1 cellular context compared by ENCODE assay signal in genomic region chr7:155648752-155649339, GRCh38.
TF ChIP-seq lines count a peak whose summit lies in the region.

No MANE protein-coding gene starts in this region.

TF ChIP-seq in K562, 482 proteins besides CTCF, POLR2A, EP300 and RAD21 (continued from another document and continues in another):
- TF ChIP-seq ZHX1 (conservative IDR thresholded peaks at IDR 0.05; ENCODE audit: low read length): no peak
- no peak for TF ChIP-seq ZNF696 (CRISPR knock-in tag; conservative IDR thresholded peaks at IDR 0.05)
- TF ChIP-seq TEAD1 (CRISPR knock-in tag; IDR thresholded peaks at IDR 0.05): no peak
- no peak for TF ChIP-seq NFYB (IDR thresholded peaks at IDR 0.05; ENCODE audit: extremely low read depth, insufficient read length)
- TF ChIP-seq SLC30A9 (CRISPR knock-in tag; IDR thresholded peaks at IDR 0.05): no peak
- TF ChIP-seq HDAC1 (IDR thresholded peaks at IDR 0.05): peak in 1 of 2 experiments; percentile 88; a peak in 2 of 4 replicates
- TF ChIP-seq HEY1 (CRISPR knock-in tag; IDR thresholded peaks at IDR 0.05; ENCODE audit: borderline replicate concordance): no peak
- no peak for TF ChIP-seq PHB2 (IDR thresholded peaks at IDR 0.05; ENCODE audit: low read depth)
- no peak for TF ChIP-seq NUFIP1 (IDR thresholded peaks at IDR 0.05; ENCODE audit: partially characterized antibody)
- TF ChIP-seq TRIM24 (IDR thresholded peaks at IDR 0.05): peak; percentile 86 to 93
- TF ChIP-seq RB1 (IDR thresholded peaks at IDR 0.05; ENCODE audit: low read depth): no peak
- no peak for TF ChIP-seq MEF2D (tag; conservative IDR thresholded peaks at IDR 0.05; ENCODE audit: low read depth)
- TF ChIP-seq EZH2 (IDR thresholded peaks at IDR 0.05; ENCODE audit: borderline replicate concordance, low read depth, low read length): no peak
- no peak for TF ChIP-seq ZNF785 (CRISPR knock-in tag; IDR thresholded peaks at IDR 0.05)
- no peak for TF ChIP-seq CREB3L1 (IDR thresholded peaks at IDR 0.05; ENCODE audit: borderline replicate concordance, low read depth)
- TF ChIP-seq GTF2E2 (tag; IDR thresholded peaks at IDR 0.05): 0 out of 2 replicates have a peak, but pooled peaks have one; percentile 46
- TF ChIP-seq SMAD3 (CRISPR knock-in tag; conservative IDR thresholded peaks at IDR 0.05): no peak
- no peak for TF ChIP-seq SREBF1 (IDR thresholded peaks at IDR 0.05; ENCODE audit: borderline replicate concordance, low read depth, low read length)
- TF ChIP-seq ELF2 (CRISPR knock-in tag; IDR thresholded peaks at IDR 0.05): no peak
- no peak for TF ChIP-seq ADNP (tag; IDR thresholded peaks at IDR 0.05)
- no peak for TF ChIP-seq DDX20 (tag; IDR thresholded peaks at IDR 0.05; ENCODE audit: low read depth)
- no peak for TF ChIP-seq CREBBP (IDR thresholded peaks at IDR 0.05; ENCODE audit: low read depth, low read length)
- no peak for TF ChIP-seq KLF13 (tag; IDR thresholded peaks at IDR 0.05; ENCODE audit: borderline replicate concordance, low read depth)
- TF ChIP-seq IRF1 (CRISPR knock-in tag; IDR thresholded peaks at IDR 0.05; ENCODE audit: borderline replicate concordance): no peak
- TF ChIP-seq ELF4 (CRISPR knock-in tag; IDR thresholded peaks at IDR 0.05): no peak
- TF ChIP-seq ZBTB2 (IDR thresholded peaks at IDR 0.05): no peak
- TF ChIP-seq SAFB (IDR thresholded peaks at IDR 0.05; ENCODE audit: borderline replicate concordance, low read depth, low read length): no peak
- TF ChIP-seq MECOM (CRISPR knock-in tag; IDR thresholded peaks at IDR 0.05): no peak
- no peak for TF ChIP-seq TFE3 (CRISPR knock-in tag; IDR thresholded peaks at IDR 0.05)
- TF ChIP-seq ZNF76 (CRISPR knock-in tag; IDR thresholded peaks at IDR 0.05; ENCODE audit: borderline replicate concordance): no peak
- no peak for TF ChIP-seq REST (CRISPR knock-in tag; IDR thresholded peaks at IDR 0.05; ENCODE audit: low read depth)
- TF ChIP-seq CBX5 (IDR thresholded peaks at IDR 0.05; ENCODE audit: borderline replicate concordance, low read depth): peak; percentile 95
- TF ChIP-seq ZNF589 (CRISPR knock-in tag; IDR thresholded peaks at IDR 0.05; ENCODE audit: low read depth): no peak
- peak; percentile 97 for TF ChIP-seq ZNF280A (IDR thresholded peaks at IDR 0.05; ENCODE audit: low read depth, partially characterized antibody)
- TF ChIP-seq KLF16 (IDR thresholded peaks at IDR 0.05): no peak
- no peak for TF ChIP-seq HMG20A (CRISPR knock-in tag; conservative IDR thresholded peaks at IDR 0.05)
- peak in 1 of 2 experiments; percentile 99; a peak in 2 of 3 replicates for TF ChIP-seq CBX3 (IDR thresholded peaks at IDR 0.05; ENCODE audit: borderline replicate concordance in 1 of 2, low read length in 2 of 2)
- TF ChIP-seq GATA2 (CRISPR knock-in tag; IDR thresholded peaks at IDR 0.05): no peak
- peak; percentile 8; the same call in 1 of the 2 replicates for TF ChIP-seq ARID1B (IDR thresholded peaks at IDR 0.05)
- TF ChIP-seq TGIF2 (CRISPR knock-in tag; IDR thresholded peaks at IDR 0.05): no peak
- no peak for TF ChIP-seq MAX (CRISPR knock-in tag; IDR thresholded peaks at IDR 0.05)
- no peak for TF ChIP-seq TARDBP (IDR thresholded peaks at IDR 0.05)
- no peak for TF ChIP-seq TAF7 (tag; IDR thresholded peaks at IDR 0.05)
- no peak for TF ChIP-seq ZNF445 (CRISPR knock-in tag; IDR thresholded peaks at IDR 0.05; ENCODE audit: low read depth)
- TF ChIP-seq ZC3H11A (IDR thresholded peaks at IDR 0.05; ENCODE audit: low read depth, low read length): no peak
- TF ChIP-seq MEIS2 (IDR thresholded peaks at IDR 0.05; ENCODE audit: partially characterized antibody): peak; percentile 5
- no peak for TF ChIP-seq XRCC4 (IDR thresholded peaks at IDR 0.05; ENCODE audit: extremely low read depth, insufficient read depth, insufficient read length)
- no peak for TF ChIP-seq BRD4 (IDR thresholded peaks at IDR 0.05)
- TF ChIP-seq MBD2 (IDR thresholded peaks at IDR 0.05; ENCODE audit: borderline replicate concordance, low read depth): no peak
- TF ChIP-seq MYBL2 (IDR thresholded peaks at IDR 0.05; ENCODE audit: low read depth): peak; percentile 39; the same call in 1 of the 2 replicates
- TF ChIP-seq MYBL2 (CRISPR knock-in tag; IDR thresholded peaks at IDR 0.05; ENCODE audit: borderline replicate concordance): no peak
- no peak for TF ChIP-seq JUNB (CRISPR knock-in tag; conservative IDR thresholded peaks at IDR 0.05)
- no peak for TF ChIP-seq ZNF274 (IDR thresholded peaks at IDR 0.05; ENCODE audit: borderline replicate concordance, low read depth, low read length)
- no peak for TF ChIP-seq ZKSCAN1 (IDR thresholded peaks at IDR 0.05; ENCODE audit: low read depth, low read length)
- no peak for TF ChIP-seq ZNF124 (CRISPR knock-in tag; IDR thresholded peaks at IDR 0.05)
- TF ChIP-seq ZNF830 (CRISPR knock-in tag; IDR thresholded peaks at IDR 0.05): no peak
- peak; percentile 99 for TF ChIP-seq TRIM28 (IDR thresholded peaks at IDR 0.05)
